1 cellular context compared by ENCODE assay signal in genomic region chr20:51505566-51505965, GRCh38.
TF ChIP-seq lines count a peak whose summit lies in the region.

No MANE protein-coding gene starts in this region.

TF ChIP-seq in IMR-90, 13 proteins besides CTCF, POLR2A, EP300 and RAD21:
- TF ChIP-seq MAFK (IDR thresholded peaks at IDR 0.05; ENCODE audit: low read depth, low read length) (no peak), FOS (IDR thresholded peaks at IDR 0.05; ENCODE audit: low read depth, low read length) (no peak), SMC3 (IDR thresholded peaks at IDR 0.05; ENCODE audit: low read depth, low read length) (no peak), USF2 (IDR thresholded peaks at IDR 0.05; ENCODE audit: low read depth, low read length) (no peak), CHD1 (IDR thresholded peaks at IDR 0.05; ENCODE audit: low read depth, low read length) (no peak)
